ENCODE assay signal across 17 cellular contexts in genomic region chr6:7246401-7247178, GRCh38.
DNase-seq lines count a peak whose midpoint lies in the region; ATAC-seq and TF ChIP-seq lines count a peak whose summit lies in the region.
"Had no signal": no experiment of that assay in that cellular context is flagged by ENCODE, and none has a peak within 500 bp of the region (broad histone marks: within the 10 kb centered on the region; RNA-seq: fewer than 3 reads in every experiment).

No MANE protein-coding gene starts in this region.

- no peaks in the 10 kb centered on the region for H3K27me3 ChIP-seq in right cardiac atrium (ENCODE audit: control insufficient read depth, insufficient read depth)
- H3K27me3 ChIP-seq in testis: no peaks in the 10 kb centered on the region
- no peaks in the 10 kb centered on the region for H3K27me3 ChIP-seq in sigmoid colon
- H3K27me3 ChIP-seq: BLaER1, SJSA1 had no signal

- DNase-seq in right cardiac atrium: no peak
- no peak for DNase-seq in cardiac septum (ENCODE audit: low spot score)
- no peak for DNase-seq in choroid plexus epithelial cell (ENCODE audit: low read depth)
- DNase-seq in iPS-NIHi11 (ENCODE audit: low spot score): peak; percentile 45
- peak; percentile 52 for DNase-seq in testis
- no peak for DNase-seq in sigmoid colon
- no peak for DNase-seq in NCI-H2171 treated with DMSO at 0.1 percent for 48 hours (lab: John Stamatoyannopoulos, UW)
- DNase-seq in cerebellum (ENCODE audit: low spot score): no peak
- DNase-seq: KG1, NCI-H1048, NCI-H1436 treated with DMSO at 0.1 percent for 48 hours, NCI-H2081, NCI-H510A treated with DMSO at 0.1 percent for 48 hours, NCI-H82, PC-3 had no signal

- H3K4me1 ChIP-seq in right cardiac atrium (ENCODE audit: control insufficient read depth, insufficient read depth, low read length): no peaks in the 10 kb centered on the region
- H3K4me1 ChIP-seq in testis: peaks cover 13% of the 10 kb centered on the region
- H3K4me1 ChIP-seq in sigmoid colon: peaks cover 0 to 17% (median 0%) of the 10 kb centered on the region in 4 donors

- H3K4me3 ChIP-seq in right cardiac atrium (ENCODE audit: low read length) (no peak overlapping the region), choroid plexus epithelial cell (ENCODE audit: low read depth, low read length) (no peak overlapping the region), testis (peak overlapping the region; percentile 27 to 40), sigmoid colon (no peak overlapping the region)
- H3K4me3 ChIP-seq: BLaER1, SJSA1 had no signal

- no peak overlapping the region for H3K27ac ChIP-seq in right cardiac atrium (ENCODE audit: low read length)
- H3K27ac ChIP-seq in testis: no peak overlapping the region
- H3K27ac ChIP-seq in sigmoid colon: no peak overlapping the region
- H3K27ac ChIP-seq: BLaER1, SJSA1 had no signal

- TF ChIP-seq EP300 in sigmoid colon (IDR thresholded peaks at IDR 0.05): no peak

- TF ChIP-seq CTCF in choroid plexus epithelial cell (conservative IDR thresholded peaks at IDR 0.05; ENCODE audit: low read depth, low read length) (peak; percentile 11), testis (IDR thresholded peaks at IDR 0.05) (peak in 1 of 3 experiments; percentile 14), sigmoid colon (IDR thresholded peaks at IDR 0.05) (no peak)

- WGBS in right cardiac atrium: 94% methylated on average over 71 of the region's 71 CpGs
- WGBS in testis, 2 donors: 71 to 87% methylated on average over 54 to 71 of the region's 71 CpGs
- 96 to 97% methylated on average over 71 of the region's 71 CpGs for WGBS in sigmoid colon, 2 donors

- intact Hi-C loops in right cardiac atrium (cut with DNase I) (loop anchor here in 3 of 4 donors (10.0 kb wide), 3 partner anchors 132 to 522 kb away; no protein-coding TSS in a partner anchor), cardiac septum (cut with DNase I) (no loop called here), testis (cut with DNase I; ENCODE audit: low total_unique reads) (loop anchor here (10.0 kb wide), 1 partner anchor 522 kb away; no protein-coding TSS in a partner anchor), sigmoid colon (cut with DNase I) (no loop called here)

- H3K9me3 ChIP-seq in right cardiac atrium (ENCODE audit: control insufficient read depth, low read length): no peaks in the 10 kb centered on the region
- H3K9me3 ChIP-seq in testis: no peaks in the 10 kb centered on the region
- H3K9me3 ChIP-seq in sigmoid colon: no peaks in the 10 kb centered on the region
- H3K9me3 ChIP-seq: BLaER1, SJSA1 had no signal

- no peak for TF ChIP-seq POLR2A in testis (IDR thresholded peaks at IDR 0.05)
- TF ChIP-seq POLR2A in sigmoid colon (IDR thresholded peaks at IDR 0.05): no peak

- H3K36me3 ChIP-seq in testis (ENCODE audit: low read depth, missing control alignments): no peaks in the 10 kb centered on the region
- H3K36me3 ChIP-seq in sigmoid colon: peaks cover 16 to 67% (median 53%) of the 10 kb centered on the region in 4 donors

- peak; percentile 3 to 5 for ATAC-seq in right cardiac atrium
- ATAC-seq: PC-3 had no signal

Comparison
In these comparisons a context has a peak if more than half of its experiments do, and no peak if none do; other contexts are left out.
1. intact Hi-C loops: an anchor here in right cardiac atrium (10.0 kb wide) and testis (10.0 kb wide); none called in cardiac septum and sigmoid colon.
2. DNase-seq: peak in iPS-NIHi11 (single experiment) and testis (single experiment); none in right cardiac atrium (0 of 3), cardiac septum (single experiment), choroid plexus epithelial cell (single experiment), sigmoid colon (single experiment), NCI-H2171 treated with DMSO at 0.1 percent for 48 hours (single experiment) and cerebellum (single experiment).
3. H3K4me3 ChIP-seq: peak in testis (2 of 2); none in right cardiac atrium (single experiment), choroid plexus epithelial cell (single experiment) and sigmoid colon (0 of 4).